37 cellular contexts compared by ENCODE assay signal in genomic region chr1:17932164-17932563, GRCh38.
"Had no signal": no experiment of that assay in that cellular context is flagged by ENCODE, and none has a peak within 500 bp of the region (broad histone marks: within the 10 kb centered on the region; RNA-seq: fewer than 3 reads in every experiment).

No MANE protein-coding gene starts in this region.

- H3K9me3 ChIP-seq: ascending aorta had no signal

- H3K27ac ChIP-seq: ascending aorta, cardiac muscle cell, VCaP had no signal

- FAIRE-seq: bronchial epithelial cell, TTC549 had no signal

- DNase-seq: activated B cell treated with CpG ODN at 0.5 μM for 24 hours; activated CD4-positive, alpha-beta memory T cell treated with anti-CD3 and anti-CD28 coated beads for 36 hours; activated CD4-positive, alpha-beta T cell treated with anti-CD3 and anti-CD28 coated beads for 4 hours; activated CD4-positive, alpha-beta T cell treated with anti-CD3 and anti-CD28 coated beads, Interleukin-2, amount 10 ng/mL, durations not matched to agents 24 days and 14 days; activated CD4-positive, alpha-beta T cell treated with anti-CD3 and anti-CD28 coated beads, Interleukin-2, amount 50 U/mL, for 1 hour; activated CD4-positive, alpha-beta T cell treated with anti-CD3 and anti-CD28 coated beads, Interleukin-2, amount 50 U/mL, for 4 hours; activated CD4-positive, CD25-positive, alpha-beta regulatory T cell treated with anti-CD3 and anti-CD28 coated beads, Interleukin-2, amount 50 U/mL, for 72 hours; activated CD8-positive, alpha-beta memory T cell treated with anti-CD3 and anti-CD28 coated beads, Interleukin-2, amount 10 ng/mL, durations not matched to agents 7 days and 5 days; activated CD8-positive, alpha-beta memory T cell treated with anti-CD3 and anti-CD28 coated beads, Interleukin-2, amount 50 U/mL, for 48 hours; activated CD8-positive, alpha-beta T cell treated with anti-CD3 and anti-CD28 coated beads for 36 hours; activated effector memory CD4-positive, alpha-beta T cell treated with Interleukin-2 at 50 U/mL for 16 hours; activated gamma-delta T cell; activated naive CD4-positive, alpha-beta T cell treated with anti-CD3 and anti-CD28 coated beads, Interleukin-2, amount 10 ng/mL, durations not matched to agents 7 days and 5 days; activated naive CD4-positive, alpha-beta T cell treated with Interleukin-2 at 50 U/mL for 16 hours; activated naive CD8-positive, alpha-beta T cell treated with anti-CD3 and anti-CD28 coated beads, Interleukin-2, amount 10 ng/mL, durations not matched to agents 7 days and 5 days; activated naive CD8-positive, alpha-beta T cell treated with anti-CD3 and anti-CD28 coated beads, Interleukin-2, amount 50 U/mL, for 24 hours; activated T-cell treated with anti-CD3 and anti-CD28 coated beads, Interleukin-2, amount 50 U/mL, for 24 hours; activated T-cell treated with anti-CD3 and anti-CD28 coated beads, Interleukin-2, amount 50 U/mL, for 48 hours; amygdala; anterior cingulate cortex; caudate nucleus; cerebellar nuclear complex; T-helper 1 cell; T-helper 2 cell; T-helper 9 cell had no signal

- H3K4me1 Mint-ChIP-seq: activated B cell treated with CpG ODN at 0.5 μM for 24 hours; activated CD4-positive, alpha-beta T cell treated with anti-CD3 and anti-CD28 coated beads, Interleukin-2, amount 10 ng/mL, durations not matched to agents 24 days and 14 days; activated CD8-positive, alpha-beta memory T cell treated with anti-CD3 and anti-CD28 coated beads, Interleukin-2, amount 10 ng/mL, durations not matched to agents 7 days and 5 days; activated naive CD4-positive, alpha-beta T cell treated with anti-CD3 and anti-CD28 coated beads, Interleukin-2, amount 10 ng/mL, durations not matched to agents 7 days and 5 days; activated naive CD4-positive, alpha-beta T cell treated with anti-CD3 and anti-CD28 coated beads, Interleukin-2, amount 50 U/mL, for 24 hours; activated naive CD8-positive, alpha-beta T cell treated with anti-CD3 and anti-CD28 coated beads, Interleukin-2, amount 10 ng/mL, durations not matched to agents 7 days and 5 days; activated naive CD8-positive, alpha-beta T cell treated with anti-CD3 and anti-CD28 coated beads, Interleukin-2, amount 50 U/mL, for 24 hours; central memory CD8-positive, alpha-beta T cell had no signal

- H3K27ac Mint-ChIP-seq: activated B cell treated with CpG ODN at 0.5 μM for 24 hours; activated CD4-positive, alpha-beta memory T cell treated with anti-CD3 and anti-CD28 coated beads for 36 hours; activated CD4-positive, alpha-beta T cell treated with anti-CD3 and anti-CD28 coated beads, Interleukin-2, amount 10 ng/mL, durations not matched to agents 24 days and 14 days; activated CD8-positive, alpha-beta memory T cell treated with anti-CD3 and anti-CD28 coated beads, Interleukin-2, amount 10 ng/mL, durations not matched to agents 7 days and 5 days; activated CD8-positive, alpha-beta T cell treated with anti-CD3 and anti-CD28 coated beads for 36 hours; activated naive CD4-positive, alpha-beta T cell treated with anti-CD3 and anti-CD28 coated beads, Interleukin-2, amount 10 ng/mL, durations not matched to agents 7 days and 5 days; activated naive CD4-positive, alpha-beta T cell treated with anti-CD3 and anti-CD28 coated beads, Interleukin-2, amount 50 U/mL, for 24 hours; activated naive CD8-positive, alpha-beta T cell; activated naive CD8-positive, alpha-beta T cell treated with anti-CD3 and anti-CD28 coated beads, Interleukin-2, amount 10 ng/mL, durations not matched to agents 7 days and 5 days; activated naive CD8-positive, alpha-beta T cell treated with anti-CD3 and anti-CD28 coated beads, Interleukin-2, amount 50 U/mL, for 24 hours; activated T-cell treated with anti-CD3 and anti-CD28 coated beads, Interleukin-2, amount 50 U/mL, for 24 hours; activated T-helper 2 cell treated with anti-CD3 and anti-CD28 coated beads, Interferon-gamma antibody, Interleukin-2, Interleukin-4, amounts not matched to agents 10 μg/mL and 5 μg/mL and 100 μg/mL, durations not matched to agents 14 hours and 24 hours and 36 hours; brain; T-helper 1 cell treated with Interleukin-12 subunit alpha and Interleukin-12 subunit beta and Interleukin-4 antibody, amounts not matched to agents 30 μg/mL and 1 μg/mL, for 36 hours; T-helper 2 cell treated with Interferon-gamma antibody and Interleukin-4, amounts not matched to agents 5 μg/mL and 100 μg/mL, for 36 hours had no signal

- ATAC-seq: activated CD8-positive, alpha-beta memory T cell treated with anti-CD3 and anti-CD28 coated beads, Interleukin-2, amount 10 ng/mL, durations not matched to agents 7 days and 5 days; activated CD8-positive, alpha-beta T cell treated with anti-CD3 and anti-CD28 coated beads for 36 hours; activated naive CD8-positive, alpha-beta T cell treated with anti-CD3 and anti-CD28 coated beads, Interleukin-2, amount 50 U/mL, for 24 hours had no signal

- H3K27me3 Mint-ChIP-seq: activated CD4-positive, alpha-beta T cell treated with anti-CD3 and anti-CD28 coated beads, Interleukin-2, amount 10 ng/mL, durations not matched to agents 24 days and 14 days; activated CD8-positive, alpha-beta memory T cell treated with anti-CD3 and anti-CD28 coated beads, Interleukin-2, amount 10 ng/mL, durations not matched to agents 7 days and 5 days; activated naive CD4-positive, alpha-beta T cell treated with anti-CD3 and anti-CD28 coated beads, Interleukin-2, amount 10 ng/mL, durations not matched to agents 7 days and 5 days had no signal

- H3K4me1 ChIP-seq: ascending aorta had no signal

- H3K36me3 Mint-ChIP-seq: activated CD4-positive, alpha-beta memory T cell treated with anti-CD3 and anti-CD28 coated beads for 36 hours; activated CD8-positive, alpha-beta memory T cell treated with anti-CD3 and anti-CD28 coated beads, Interleukin-2, amount 10 ng/mL, durations not matched to agents 7 days and 5 days; activated naive CD4-positive, alpha-beta T cell treated with anti-CD3 and anti-CD28 coated beads, Interleukin-2, amount 10 ng/mL, durations not matched to agents 7 days and 5 days; activated naive CD4-positive, alpha-beta T cell treated with anti-CD3 and anti-CD28 coated beads, Interleukin-2, amount 50 U/mL, for 24 hours; activated naive CD8-positive, alpha-beta T cell; activated naive CD8-positive, alpha-beta T cell treated with anti-CD3 and anti-CD28 coated beads, Interleukin-2, amount 10 ng/mL, durations not matched to agents 7 days and 5 days; brain had no signal

- H3K4me3 Mint-ChIP-seq: activated B cell treated with CpG ODN at 0.5 μM for 24 hours; activated CD4-positive, alpha-beta memory T cell treated with anti-CD3 and anti-CD28 coated beads for 36 hours; activated CD4-positive, alpha-beta T cell treated with anti-CD3 and anti-CD28 coated beads, Interleukin-2, amount 10 ng/mL, durations not matched to agents 24 days and 14 days; activated CD8-positive, alpha-beta memory T cell treated with anti-CD3 and anti-CD28 coated beads, Interleukin-2, amount 10 ng/mL, durations not matched to agents 7 days and 5 days; activated CD8-positive, alpha-beta T cell treated with anti-CD3 and anti-CD28 coated beads for 36 hours; activated naive CD4-positive, alpha-beta T cell treated with anti-CD3 and anti-CD28 coated beads, Interleukin-2, amount 10 ng/mL, durations not matched to agents 7 days and 5 days; activated naive CD4-positive, alpha-beta T cell treated with anti-CD3 and anti-CD28 coated beads, Interleukin-2, amount 50 U/mL, for 24 hours; activated naive CD8-positive, alpha-beta T cell; activated naive CD8-positive, alpha-beta T cell treated with anti-CD3 and anti-CD28 coated beads, Interleukin-2, amount 10 ng/mL, durations not matched to agents 7 days and 5 days; activated naive CD8-positive, alpha-beta T cell treated with anti-CD3 and anti-CD28 coated beads, Interleukin-2, amount 50 U/mL, for 24 hours; activated T-cell treated with anti-CD3 and anti-CD28 coated beads, Interleukin-2, amount 50 U/mL, for 24 hours; brain; central memory CD8-positive, alpha-beta T cell; T-helper 1 cell treated with Interleukin-12 subunit alpha and Interleukin-12 subunit beta and Interleukin-4 antibody, amounts not matched to agents 30 μg/mL and 1 μg/mL, for 36 hours; T-helper 2 cell treated with Interferon-gamma antibody and Interleukin-4, amounts not matched to agents 5 μg/mL and 100 μg/mL, for 36 hours had no signal

- H3K4me3 ChIP-seq: ascending aorta, cardiac muscle cell had no signal

- H3K9me3 Mint-ChIP-seq: activated CD4-positive, alpha-beta T cell treated with anti-CD3 and anti-CD28 coated beads, Interleukin-2, amount 10 ng/mL, durations not matched to agents 24 days and 14 days; activated naive CD4-positive, alpha-beta T cell treated with anti-CD3 and anti-CD28 coated beads, Interleukin-2, amount 10 ng/mL, durations not matched to agents 7 days and 5 days; activated naive CD4-positive, alpha-beta T cell treated with anti-CD3 and anti-CD28 coated beads, Interleukin-2, amount 50 U/mL, for 24 hours; activated naive CD8-positive, alpha-beta T cell treated with anti-CD3 and anti-CD28 coated beads, Interleukin-2, amount 10 ng/mL, durations not matched to agents 7 days and 5 days; activated T-helper 2 cell treated with anti-CD3 and anti-CD28 coated beads, Interferon-gamma antibody, Interleukin-2, Interleukin-4, amounts not matched to agents 10 μg/mL and 5 μg/mL and 100 μg/mL, durations not matched to agents 14 hours and 24 hours and 36 hours; central memory CD8-positive, alpha-beta T cell; T-helper 1 cell treated with Interleukin-12 subunit alpha and Interleukin-12 subunit beta and Interleukin-4 antibody, amounts not matched to agents 30 μg/mL and 1 μg/mL, for 36 hours; T-helper 2 cell treated with Interferon-gamma antibody and Interleukin-4, amounts not matched to agents 5 μg/mL and 100 μg/mL, for 36 hours had no signal

- H3K27me3 ChIP-seq: ascending aorta, cardiac muscle cell had no signal

- H3K36me3 ChIP-seq: ascending aorta, cardiac muscle cell had no signal
